Comparison of ENCODE assay signal across 21 cellular contexts in genomic region chr22:42878561-42879305, GRCh38.
"Had no signal": no experiment of that assay in that cellular context is flagged by ENCODE, and none has a peak within 500 bp of the region (broad histone marks: within the 10 kb centered on the region; RNA-seq: fewer than 3 reads in every experiment).

No MANE protein-coding gene starts in this region.

- H3K27me3 Mint-ChIP-seq: activated naive CD4-positive, alpha-beta T cell treated with anti-CD3 and anti-CD28 coated beads, Interleukin-2, amount 10 ng/mL, durations not matched to agents 7 days and 5 days; T-cell had no signal

- H3K4me3 ChIP-seq: gastroesophageal sphincter, lung, prostate gland, skin epidermis, tibial artery had no signal

- H3K9me3 Mint-ChIP-seq: activated naive CD4-positive, alpha-beta T cell treated with anti-CD3 and anti-CD28 coated beads, Interleukin-2, amount 10 ng/mL, durations not matched to agents 7 days and 5 days; activated T-helper 2 cell treated with anti-CD3 and anti-CD28 coated beads, Interferon-gamma antibody, Interleukin-2, Interleukin-4, amounts not matched to agents 10 μg/mL and 5 μg/mL and 100 μg/mL, durations not matched to agents 14 hours and 24 hours and 36 hours; nephron progenitor cell; T-cell had no signal

- DNase-seq: activated CD4-positive, CD25-positive, alpha-beta regulatory T cell treated with anti-CD3 and anti-CD28 coated beads, Interleukin-2, amount 50 U/mL, for 72 hours; activated naive CD4-positive, alpha-beta T cell treated with anti-CD3 and anti-CD28 coated beads, Interleukin-2, amount 10 ng/mL, durations not matched to agents 7 days and 5 days; aorta; effector CD8-positive, alpha-beta T cell; nephron progenitor cell; occipital lobe; SIG-M5; stimulated activated CD4-positive, alpha-beta T cell treated with anti-CD3 and anti-CD28 coated beads, Interleukin-15, amount 100 ng/mL, for 24 hours; stimulated activated CD4-positive, alpha-beta T cell treated with anti-CD3 and anti-CD28 coated beads, Interleukin-4, amount 100 ng/mL, for 4 hours; stimulated activated naive CD4-positive, alpha-beta T cell; T-cell; T1000; tibial artery had no signal

- H3K9me3 ChIP-seq: gastroesophageal sphincter, prostate gland, tibial artery had no signal

- H3K4me1 Mint-ChIP-seq: activated naive CD4-positive, alpha-beta T cell treated with anti-CD3 and anti-CD28 coated beads, Interleukin-2, amount 10 ng/mL, durations not matched to agents 7 days and 5 days; T-cell had no signal

- FAIRE-seq: urothelium cell line had no signal

- H3K27me3 ChIP-seq: gastroesophageal sphincter, tibial artery had no signal

- H3K27ac Mint-ChIP-seq: activated naive CD4-positive, alpha-beta T cell treated with anti-CD3 and anti-CD28 coated beads, Interleukin-2, amount 10 ng/mL, durations not matched to agents 7 days and 5 days; activated T-helper 2 cell treated with anti-CD3 and anti-CD28 coated beads, Interferon-gamma antibody, Interleukin-2, Interleukin-4, amounts not matched to agents 10 μg/mL and 5 μg/mL and 100 μg/mL, durations not matched to agents 14 hours and 24 hours and 36 hours; nephron progenitor cell; T-cell had no signal

- ATAC-seq: esophagus mucosa, gastroesophageal sphincter, SK-N-SH treated with all-trans-retinoic acid at 6 μM for 48 hours, T-cell had no signal

- H3K4me3 Mint-ChIP-seq: activated naive CD4-positive, alpha-beta T cell treated with anti-CD3 and anti-CD28 coated beads, Interleukin-2, amount 10 ng/mL, durations not matched to agents 7 days and 5 days; nephron progenitor cell; T-cell had no signal

- H3K27ac ChIP-seq: tibial artery had no signal
